21 cellular contexts compared by ENCODE assay signal in genomic region chr4:141121768-141122415, GRCh38. TPM values are rescaled to one million over a fixed set of nuclear protein-coding genes. Genes with fewer than 3 reads are reported as not detected.
DNase-seq lines count a peak whose midpoint lies in the region; ATAC-seq and TF ChIP-seq lines count a peak whose summit lies in the region.
"Had no signal": no experiment of that assay in that cellular context is flagged by ENCODE, and none has a peak within 500 bp of the region (broad histone marks: within the 10 kb centered on the region; RNA-seq: fewer than 3 reads in every experiment).

No MANE protein-coding gene starts in this region.

- no peaks in the 10 kb centered on the region for H3K36me3 ChIP-seq in OCI-LY3 (replicated peaks; ENCODE audit: low read depth, low read length)
- H3K36me3 ChIP-seq: upper lobe of right lung had no signal

- H3K27me3 ChIP-seq in OCI-LY3 (ENCODE audit: low read depth, low read length): no peaks in the 10 kb centered on the region
- H3K27me3 ChIP-seq: upper lobe of right lung had no signal

- peaks cover 4% of the 10 kb centered on the region for H3K9me3 Mint-ChIP-seq in stimulated activated effector memory CD8-positive, alpha-beta T cell treated with anti-CD3 and anti-CD28 coated beads, Interleukin-12 subunit alpha, Interleukin-12 subunit beta, amount 100 ng/mL, for 72 hours
- H3K9me3 Mint-ChIP-seq: activated naive CD4-positive, alpha-beta T cell treated with anti-CD3 and anti-CD28 coated beads, Interleukin-2, amount 10 ng/mL, durations not matched to agents 7 days and 5 days; IgD-negative memory B cell; stimulated activated naive CD8-positive, alpha-beta T cell treated with anti-CD3 and anti-CD28 coated beads, Interleukin-15, Interleukin-2, amounts not matched to agents 100 ng/mL and 50 ng/mL, for 24 hours had no signal

- H3K4me3 Mint-ChIP-seq in stimulated activated effector memory CD8-positive, alpha-beta T cell treated with anti-CD3 and anti-CD28 coated beads, Interleukin-12 subunit alpha, Interleukin-12 subunit beta, amount 100 ng/mL, for 72 hours: no peak overlapping the region
- H3K4me3 Mint-ChIP-seq: activated naive CD4-positive, alpha-beta T cell treated with anti-CD3 and anti-CD28 coated beads, Interleukin-2, amount 10 ng/mL, durations not matched to agents 7 days and 5 days; IgD-negative memory B cell; nephron; stimulated activated naive CD8-positive, alpha-beta T cell treated with anti-CD3 and anti-CD28 coated beads, Interleukin-15, Interleukin-2, amounts not matched to agents 100 ng/mL and 50 ng/mL, for 24 hours had no signal

- no peak overlapping the region for H3K4me3 ChIP-seq in GM12865 (ENCODE audit: low read depth, low read length)
- H3K4me3 ChIP-seq in OCI-LY3 (ENCODE audit: low read length): peak overlapping the region; percentile 50
- H3K4me3 ChIP-seq: upper lobe of right lung had no signal

- ATAC-seq in GM21529 (IDR thresholded peaks at IDR 0.05; ENCODE audit: unreplicated experiment) (peak; percentile 69), HG03060 (IDR thresholded peaks at IDR 0.05; ENCODE audit: low read depth, unreplicated experiment) (peak; percentile 89), left lobe of liver (no peak)
- ATAC-seq in stimulated activated effector memory CD8-positive, alpha-beta T cell treated with anti-CD3 and anti-CD28 coated beads, Interleukin-12 subunit alpha, Interleukin-12 subunit beta, amount 100 ng/mL, for 72 hours: no peak
- ATAC-seq: SK-N-SH treated with all-trans-retinoic acid at 6 μM for 48 hours, upper lobe of right lung had no signal

- H3K4me1 ChIP-seq in OCI-LY3 (ENCODE audit: low read length): peaks cover 17% of the 10 kb centered on the region
- H3K4me1 ChIP-seq: upper lobe of right lung had no signal

- no peaks in the 10 kb centered on the region for H3K36me3 Mint-ChIP-seq in stimulated activated effector memory CD8-positive, alpha-beta T cell treated with anti-CD3 and anti-CD28 coated beads, Interleukin-12 subunit alpha, Interleukin-12 subunit beta, amount 100 ng/mL, for 72 hours
- H3K36me3 Mint-ChIP-seq: activated naive CD4-positive, alpha-beta T cell treated with anti-CD3 and anti-CD28 coated beads, Interleukin-2, amount 10 ng/mL, durations not matched to agents 7 days and 5 days; IgD-negative memory B cell had no signal

- H2AFZ ChIP-seq in OCI-LY3 (ENCODE audit: low read depth, low read length): peak overlapping the region; percentile 17; the same call in 1 of the 2 replicates

- H3K4me1 Mint-ChIP-seq in stimulated activated effector memory CD8-positive, alpha-beta T cell treated with anti-CD3 and anti-CD28 coated beads, Interleukin-12 subunit alpha, Interleukin-12 subunit beta, amount 100 ng/mL, for 72 hours: no peaks in the 10 kb centered on the region
- H3K4me1 Mint-ChIP-seq: activated naive CD4-positive, alpha-beta T cell treated with anti-CD3 and anti-CD28 coated beads, Interleukin-2, amount 10 ng/mL, durations not matched to agents 7 days and 5 days; IgD-negative memory B cell had no signal

- H3K4me2 ChIP-seq in OCI-LY3 (ENCODE audit: low read length): peak overlapping the region; percentile 72

- TF ChIP-seq CTCF in GM12865 (IDR thresholded peaks at IDR 0.05; ENCODE audit: insufficient read depth, low read depth, low read length, missing control alignments) (no peak), OCI-LY3 (IDR thresholded peaks at IDR 0.05; ENCODE audit: low read depth, low read length) (no peak)

- no peaks in the 10 kb centered on the region for H3K79me2 ChIP-seq in OCI-LY3 (ENCODE audit: low read length)

- H3K27ac Mint-ChIP-seq in stimulated activated effector memory CD8-positive, alpha-beta T cell treated with anti-CD3 and anti-CD28 coated beads, Interleukin-12 subunit alpha, Interleukin-12 subunit beta, amount 100 ng/mL, for 72 hours: no peak overlapping the region
- H3K27ac Mint-ChIP-seq: activated naive CD4-positive, alpha-beta T cell treated with anti-CD3 and anti-CD28 coated beads, Interleukin-2, amount 10 ng/mL, durations not matched to agents 7 days and 5 days; IgD-negative memory B cell; nephron; stimulated activated naive CD8-positive, alpha-beta T cell treated with anti-CD3 and anti-CD28 coated beads, Interleukin-15, Interleukin-2, amounts not matched to agents 100 ng/mL and 50 ng/mL, for 24 hours had no signal

- H3K27ac ChIP-seq in OCI-LY3 (ENCODE audit: low read length): no peak overlapping the region
- H3K27ac ChIP-seq: C4-2B, upper lobe of right lung had no signal

- H3K9me3 ChIP-seq in OCI-LY3 (ENCODE audit: insufficient read depth, low read length): no peaks in the 10 kb centered on the region
- H3K9me3 ChIP-seq: upper lobe of right lung had no signal

- DNase-seq in GM12865 (ENCODE audit: low read depth) (peak; percentile 15), COLO829 (ENCODE audit: low spot score) (no peak), left lobe of liver (ENCODE audit: low spot score) (no peak)
- no peak for DNase-seq in stimulated activated naive CD4-positive, alpha-beta T cell treated with Interleukin-2 at 50 U/mL for 16 hours (lab: John Stamatoyannopoulos, UW)
- no peak for DNase-seq in stimulated activated effector memory CD8-positive, alpha-beta T cell treated with anti-CD3 and anti-CD28 coated beads, Interleukin-12 subunit alpha, Interleukin-12 subunit beta, amount 100 ng/mL, for 72 hours (ENCODE audit: low spot score in 2 of 2)
- DNase-seq: activated CD4-positive, alpha-beta T cell treated with anti-CD3 and anti-CD28 coated beads for 4 hours; activated naive CD4-positive, alpha-beta T cell treated with anti-CD3 and anti-CD28 coated beads, Interleukin-2, amount 10 ng/mL, durations not matched to agents 7 days and 5 days; DMS79; hypothalamus; NCI-H1092; NCI-H774; T1000; upper lobe of right lung had no signal

- H3K9ac ChIP-seq in OCI-LY3 (ENCODE audit: low read length): no peak overlapping the region; the same call in 1 of the 2 replicates

- H4K20me1 ChIP-seq in OCI-LY3 (ENCODE audit: insufficient read depth, low read length): no peaks in the 10 kb centered on the region

RNA-seq across cellular contexts. Expression of gene RNF150, which starts 11.4 kb away (rescaled TPM):
- 1.4 TPM for total RNA-seq in left lobe of liver

Comparison
In these comparisons a context has a peak if more than half of its experiments do, and no peak if none do; other contexts are left out.
1. ATAC-seq: peak in GM21529 (single experiment) and HG03060 (single experiment); none in stimulated activated effector memory CD8-positive, alpha-beta T cell treated with anti-CD3 and anti-CD28 coated beads, Interleukin-12 subunit alpha, Interleukin-12 subunit beta, amount 100 ng/mL, for 72 hours (single experiment) and left lobe of liver (single experiment).